Comparison of ENCODE assay signal across 16 cellular contexts in genomic region chr10:74929197-74929596, GRCh38.
DNase-seq lines count a peak whose midpoint lies in the region; ATAC-seq, FAIRE-seq and TF ChIP-seq lines count a peak whose summit lies in the region.
"Had no signal": no experiment of that assay in that cellular context is flagged by ENCODE, and none has a peak within 500 bp of the region (broad histone marks: within the 10 kb centered on the region; RNA-seq: fewer than 3 reads in every experiment).

No MANE protein-coding gene starts in this region.

- TF ChIP-seq CTCF in GM12878 (IDR thresholded peaks at IDR 0.05 in 2 of 3, conservative IDR thresholded peaks at IDR 0.05 in 1 of 3; ENCODE audit: control insufficient read depth in 2 of 3, extremely low read depth in 1 of 3, insufficient read depth in 1 of 3, low read depth in 3 of 3, low read length in 3 of 3): no peak
- TF ChIP-seq CTCF in hepatocyte (IDR thresholded peaks at IDR 0.05; ENCODE audit: poor library complexity): no peak
- no peak for TF ChIP-seq CTCF in stomach (IDR thresholded peaks at IDR 0.05)

- in situ Hi-C loops in GM12878 (cut with MboI): no loop called here

- no peak for TF ChIP-seq RAD21 in GM12878 (IDR thresholded peaks at IDR 0.05; ENCODE audit: insufficient read depth, low read depth, low read length)

- no peak overlapping the region for H2AFZ ChIP-seq in GM12878 (ENCODE audit: control insufficient read depth, low read depth, low read length)
- H2AFZ ChIP-seq in hepatocyte: no peak overlapping the region
- H2AFZ ChIP-seq: PC-9 had no signal

- no peak for TF ChIP-seq EP300 in GM12878 (IDR thresholded peaks at IDR 0.05; ENCODE audit: borderline replicate concordance in 1 of 2, control insufficient read depth in 1 of 2, low read depth in 2 of 2, low read length in 2 of 2)
- no peak for TF ChIP-seq EP300 in stomach (IDR thresholded peaks at IDR 0.05)

- no peak overlapping the region for H3K4me3 Mint-ChIP-seq in activated naive CD8-positive, alpha-beta T cell treated with anti-CD3 and anti-CD28 coated beads for 36 hours
- H3K4me3 Mint-ChIP-seq: T-cell had no signal

- ATAC-seq in GM12878: no peak
- ATAC-seq in HG02973 (IDR thresholded peaks at IDR 0.05; ENCODE audit: unreplicated experiment): no peak
- ATAC-seq: T-cell had no signal

- POLR2A ChIA-PET in GM12878 (lab: Charles Lee): no interaction called here

- FAIRE-seq in GM12878 (lab: Jason Lieb, UNC): no peak
- no peak for FAIRE-seq in urothelium cell line (lab: Jason Lieb, UNC)

- peaks cover 32% of the 10 kb centered on the region for H3K4me1 Mint-ChIP-seq in activated naive CD8-positive, alpha-beta T cell treated with anti-CD3 and anti-CD28 coated beads for 36 hours

- H3K27me3 ChIP-seq in GM12878 (replicated peaks in 1 of 2; ENCODE audit: control insufficient read depth in 2 of 2, insufficient read depth in 2 of 2, low read length in 1 of 2) (no peaks in the 10 kb centered on the region), hepatocyte (no peaks in the 10 kb centered on the region), stomach (no peaks in the 10 kb centered on the region)

- peaks cover 5% of the 10 kb centered on the region for H3K36me3 Mint-ChIP-seq in activated naive CD8-positive, alpha-beta T cell treated with anti-CD3 and anti-CD28 coated beads for 36 hours

- BruUV-seq in GM12878 (replicated peaks; lab: Mats Ljungman, UMichigan): no TSS peak

- H3K4me2 ChIP-seq in GM12878 (ENCODE audit: control insufficient read depth, insufficient read depth) (no peak overlapping the region), hepatocyte (peak overlapping the region; percentile 23)
- H3K4me2 ChIP-seq: PC-9 had no signal

- DNase-seq in GM03348 (ENCODE audit: low spot score) (peak; percentile 9), GM12878 (ENCODE audit: low read depth, low spot score) (no peak), hepatocyte (ENCODE audit: low spot score) (no peak), stomach (no peak), NCI-H748 treated with DMSO at 0.1 percent for 48 hours (lab: John Stamatoyannopoulos, UW) (no peak), urothelium cell line (ENCODE audit: low spot score) (no peak)
- no peak for DNase-seq in activated naive CD8-positive, alpha-beta T cell treated with anti-CD3 and anti-CD28 coated beads for 36 hours
- DNase-seq: activated CD4-positive, alpha-beta T cell treated with anti-CD3 and anti-CD28 coated beads for 1 hour; effector memory CD4-positive, alpha-beta T cell; midbrain; NCI-H446; PC-9; stimulated activated CD4-positive, alpha-beta T cell treated with anti-CD3 and anti-CD28 coated beads, Interleukin-2, amount 100 ng/mL, for 48 hours; T-cell had no signal

- no peak overlapping the region for H3K27ac Mint-ChIP-seq in activated naive CD8-positive, alpha-beta T cell treated with anti-CD3 and anti-CD28 coated beads for 36 hours
- H3K27ac Mint-ChIP-seq: T-cell had no signal

- intact Hi-C loops in GM12878 (cut with micrococcal nuclease; ENCODE audit: unreplicated experiment) (no loop called here), stomach (cut with DNase I; ENCODE audit: low total_unique reads) (no loop called here)

- H3K9ac ChIP-seq in GM12878 (ENCODE audit: control insufficient read depth, insufficient read depth, low read length): no peak overlapping the region

- H3K9me3 Mint-ChIP-seq in activated naive CD8-positive, alpha-beta T cell treated with anti-CD3 and anti-CD28 coated beads for 36 hours: no peaks in the 10 kb centered on the region
- H3K9me3 Mint-ChIP-seq: T-cell had no signal

- H4K20me1 ChIP-seq in GM12878 (ENCODE audit: control insufficient read depth, insufficient read depth) (no peaks in the 10 kb centered on the region), hepatocyte (ENCODE audit: insufficient read depth, poor library complexity, severe bottlenecking) (peaks cover 26% of the 10 kb centered on the region)

- 97% methylated on average over 5 of the region's 5 CpGs for WGBS in GM12878 (ENCODE audit: insufficient coverage, insufficient replicate concordance, low lambda C conversion rate, missing lambda C conversion rate)
- 76% methylated on average over 5 of the region's 5 CpGs for WGBS in hepatocyte (ENCODE audit: low lambda C conversion rate, missing lambda C conversion rate)
- WGBS in stomach, 5 donors: 30 to 42% (median 34%) methylated on average over 5 of the region's 5 CpGs

- no peaks in the 10 kb centered on the region for H3K9me2 ChIP-seq in hepatocyte (replicated peaks; ENCODE audit: insufficient read depth)

- RAD21 ChIA-PET in GM12878 (lab: Charles Lee; ENCODE audit: unreplicated experiment): interaction anchor here (1.2 kb wide), 1 partner anchor 42 kb away, joined by 4 read pairs; no protein-coding TSS in a partner anchor

- SMC1A ChIA-PET in GM12878 (lab: Charles Lee; ENCODE audit: uncharacterized antibody, unreplicated experiment): interaction anchor here (1.2 to 3.1 kb wide), 5 partner anchors 11 to 48 kb away, joined by 3 to 10 read pairs (median 4); no protein-coding TSS in a partner anchor

- H3K36me3 ChIP-seq in GM12878 (ENCODE audit: control insufficient read depth in 2 of 2, insufficient read depth in 2 of 2, low read length in 1 of 2): no peaks in the 10 kb centered on the region
- H3K36me3 ChIP-seq in hepatocyte (replicated peaks; ENCODE audit: insufficient read depth, low read depth): no peaks in the 10 kb centered on the region
- no peaks in the 10 kb centered on the region for H3K36me3 ChIP-seq in stomach
- H3K36me3 ChIP-seq: prostate gland had no signal

- no peaks in the 10 kb centered on the region for H3K4me1 ChIP-seq in GM12878 (ENCODE audit: control insufficient read depth, insufficient read depth, low read length)
- H3K4me1 ChIP-seq in hepatocyte (ENCODE audit: insufficient read depth): peaks cover 22% of the 10 kb centered on the region
- peaks cover 44 to 98% (median 80%) of the 10 kb centered on the region in 4 donors for H3K4me1 ChIP-seq in stomach

- H3K79me2 ChIP-seq in GM12878 (ENCODE audit: control insufficient read depth, insufficient read depth, low read length): peaks cover 4% of the 10 kb centered on the region
- peaks cover 87% of the 10 kb centered on the region for H3K79me2 ChIP-seq in hepatocyte

- H3K27ac ChIP-seq in GM12878 (ENCODE audit: control insufficient read depth, insufficient read depth): no peak overlapping the region
- peak overlapping the region; percentile 60 for H3K27ac ChIP-seq in hepatocyte
- peak overlapping the region in 4 of 5 donors; percentile 8 to 87 (median 76) for H3K27ac ChIP-seq in stomach
- H3K27ac ChIP-seq: PC-9 had no signal

- H3K27me3 Mint-ChIP-seq in activated naive CD8-positive, alpha-beta T cell treated with anti-CD3 and anti-CD28 coated beads for 36 hours: no peaks in the 10 kb centered on the region
- H3K27me3 Mint-ChIP-seq: T-cell had no signal

- CTCF ChIA-PET in GM12878 (lab: Yijun Ruan, JAX): interaction anchor here (0.7 to 1.5 kb wide), 2 partner anchors 10 to 247 kb away, joined by 3 to 4 read pairs; no protein-coding TSS in a partner anchor

- no peak for TF ChIP-seq POLR2A in GM12878 (IDR thresholded peaks at IDR 0.05; ENCODE audit: low read depth, low read length)
- no peak for TF ChIP-seq POLR2A in stomach (IDR thresholded peaks at IDR 0.05)

- H3K4me3 ChIP-seq in GM12878 (no peak overlapping the region), hepatocyte (no peak overlapping the region), stomach (no peak overlapping the region)
- H3K4me3 ChIP-seq: PC-9, prostate gland had no signal

- H3K9me3 ChIP-seq in GM12878 (replicated peaks; ENCODE audit: control insufficient read depth, insufficient read depth, low read length): no peaks in the 10 kb centered on the region
- no peaks in the 10 kb centered on the region for H3K9me3 ChIP-seq in hepatocyte (ENCODE audit: low read depth)
- H3K9me3 ChIP-seq in stomach: no peaks in the 10 kb centered on the region
- H3K9me3 ChIP-seq: prostate gland had no signal

TF ChIP-seq in GM12878, 131 proteins besides CTCF, POLR2A, EP300 and RAD21:
- TF ChIP-seq FOS (IDR thresholded peaks at IDR 0.05; ENCODE audit: borderline replicate concordance, extremely low read depth, insufficient read length): no peak
- no peak for TF ChIP-seq KAT2A (conservative IDR thresholded peaks at IDR 0.05; ENCODE audit: control insufficient read depth, low read depth, low read length)
- TF ChIP-seq RELB (IDR thresholded peaks at IDR 0.05; ENCODE audit: low read depth): no peak
- no peak for TF ChIP-seq SUZ12 (IDR thresholded peaks at IDR 0.05; ENCODE audit: unreplicated experiment)
- TF ChIP-seq MTA2 (IDR thresholded peaks at IDR 0.05; ENCODE audit: low read depth): peak; percentile 77; the same call in 1 of the 2 replicates
- TF ChIP-seq ESRRA (IDR thresholded peaks at IDR 0.05; ENCODE audit: low read length): no peak
